ENCODE assay signal across 8 cellular contexts in the genomic region with DNA sequence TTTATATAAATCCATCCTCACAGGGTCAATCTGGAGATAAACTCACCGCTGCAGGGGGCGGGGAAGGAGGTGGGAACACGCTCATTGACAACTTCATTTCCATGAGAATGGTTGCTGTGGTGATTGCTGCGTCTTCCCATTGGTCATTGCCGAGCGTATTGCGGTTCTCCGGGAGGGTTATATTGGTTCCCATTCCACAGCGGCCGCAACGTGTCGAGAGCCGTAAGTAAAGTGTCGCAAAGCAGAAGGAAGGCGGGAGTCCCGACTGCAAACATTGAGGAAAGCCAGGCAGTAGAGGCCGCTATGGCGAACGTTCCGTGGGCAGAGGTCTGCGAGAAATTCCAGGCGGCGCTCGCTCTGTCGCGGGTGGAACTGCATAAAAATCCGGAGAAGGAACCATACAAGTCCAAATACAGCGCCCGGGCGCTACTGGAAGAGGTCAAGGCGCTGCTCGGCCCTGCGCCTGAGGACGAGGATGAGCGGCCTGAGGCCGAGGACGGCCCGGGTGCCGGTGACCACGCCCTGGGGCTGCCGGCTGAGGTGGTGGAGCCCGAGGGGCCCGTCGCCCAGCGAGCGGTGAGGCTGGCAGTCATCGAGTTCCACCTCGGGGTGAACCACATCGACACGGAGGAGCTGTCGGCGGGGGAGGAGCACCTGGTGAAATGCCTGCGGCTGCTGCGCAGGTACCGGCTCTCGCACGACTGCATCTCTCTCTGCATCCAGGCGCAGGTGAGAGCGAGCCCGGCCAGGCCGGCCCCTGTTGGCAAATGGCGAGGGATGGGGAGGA. TPM values are rescaled to one million over a fixed set of nuclear protein-coding genes. Genes with fewer than 3 reads are reported as not detected.
DNase-seq lines count a peak whose midpoint lies in the region; ATAC-seq and TF ChIP-seq lines count a peak whose summit lies in the region.

A gene with protein sequence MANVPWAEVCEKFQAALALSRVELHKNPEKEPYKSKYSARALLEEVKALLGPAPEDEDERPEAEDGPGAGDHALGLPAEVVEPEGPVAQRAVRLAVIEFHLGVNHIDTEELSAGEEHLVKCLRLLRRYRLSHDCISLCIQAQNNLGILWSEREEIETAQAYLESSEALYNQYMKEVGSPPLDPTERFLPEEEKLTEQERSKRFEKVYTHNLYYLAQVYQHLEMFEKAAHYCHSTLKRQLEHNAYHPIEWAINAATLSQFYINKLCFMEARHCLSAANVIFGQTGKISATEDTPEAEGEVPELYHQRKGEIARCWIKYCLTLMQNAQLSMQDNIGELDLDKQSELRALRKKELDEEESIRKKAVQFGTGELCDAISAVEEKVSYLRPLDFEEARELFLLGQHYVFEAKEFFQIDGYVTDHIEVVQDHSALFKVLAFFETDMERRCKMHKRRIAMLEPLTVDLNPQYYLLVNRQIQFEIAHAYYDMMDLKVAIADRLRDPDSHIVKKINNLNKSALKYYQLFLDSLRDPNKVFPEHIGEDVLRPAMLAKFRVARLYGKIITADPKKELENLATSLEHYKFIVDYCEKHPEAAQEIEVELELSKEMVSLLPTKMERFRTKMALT (plus strand): TSS at position 274 of the 787 bp plus-strand sequence. CDS start 30 bp downstream, at position 304.

- DNase-seq in HFFc6: peak; percentile 97
- DNase-seq in NAMALWA (ENCODE audit: low spot score): peak; percentile 94
- peak; percentile 98 for DNase-seq in globus pallidus (ENCODE audit: low spot score)
- DNase-seq in nucleus accumbens (lab: John Stamatoyannopoulos, UW): peak; percentile 52 to 98 (median 94)
- peak; percentile 95 to 96 for DNase-seq in suprapubic skin (ENCODE audit: low spot score in 2 of 2)

- H3K4me3 Mint-ChIP-seq in HFFc6: peak within 1 kb of the TSS; percentile 99
- peak within 1 kb of the TSS; percentile 94 for H3K4me3 Mint-ChIP-seq in activated naive CD4-positive, alpha-beta T cell treated with anti-CD3 and anti-CD28 coated beads, Interleukin-2, amount 50 U/mL, for 24 hours

- TF ChIP-seq POLR2A in suprapubic skin (IDR thresholded peaks at IDR 0.05): peak in 1 of 2 donors; percentile 39

- no peak for TF ChIP-seq EP300 in suprapubic skin (IDR thresholded peaks at IDR 0.05)

- H3K9me3 ChIP-seq in suprapubic skin: no peaks in the 10 kb centered on the region

- peaks cover 59% of the 10 kb centered on the region for H3K4me1 Mint-ChIP-seq in HFFc6 (ENCODE audit: low read depth)
- peaks cover 61% of the 10 kb centered on the region for H3K4me1 Mint-ChIP-seq in activated naive CD4-positive, alpha-beta T cell treated with anti-CD3 and anti-CD28 coated beads, Interleukin-2, amount 50 U/mL, for 24 hours

- peak; percentile 74 for TF ChIP-seq CTCF in HFFc6 (IDR thresholded peaks at IDR 0.05)
- TF ChIP-seq CTCF in suprapubic skin (IDR thresholded peaks at IDR 0.05): peak in 1 of 2 donors; percentile 47

- peak within 1 kb of the TSS; percentile 87 for H3K27ac ChIP-seq in suprapubic skin

- peaks cover 23% of the 10 kb centered on the region for H3K36me3 Mint-ChIP-seq in HFFc6 (ENCODE audit: low read depth)
- peaks cover 5% of the 10 kb centered on the region for H3K36me3 Mint-ChIP-seq in activated naive CD4-positive, alpha-beta T cell treated with anti-CD3 and anti-CD28 coated beads, Interleukin-2, amount 50 U/mL, for 24 hours

- ATAC-seq in SK-N-SH treated with all-trans-retinoic acid at 6 μM for 48 hours: peak; percentile 92

- WGBS in suprapubic skin: 0% methylated on average over 28 of the region's 62 CpGs

- H3K27me3 ChIP-seq in suprapubic skin: no peaks in the 10 kb centered on the region

- H3K4me3 ChIP-seq in GM08714 (ENCODE audit: low read length): peak within 1 kb of the TSS; percentile 73
- peak within 1 kb of the TSS; percentile 91 for H3K4me3 ChIP-seq in suprapubic skin

- H3K27ac Mint-ChIP-seq in HFFc6: peak within 1 kb of the TSS; percentile 95
- H3K27ac Mint-ChIP-seq in activated naive CD4-positive, alpha-beta T cell treated with anti-CD3 and anti-CD28 coated beads, Interleukin-2, amount 50 U/mL, for 24 hours: peak within 1 kb of the TSS; percentile 96

- peaks cover 48% of the 10 kb centered on the region for H3K4me1 ChIP-seq in suprapubic skin

- no peaks in the 10 kb centered on the region for H3K9me3 Mint-ChIP-seq in HFFc6
- no peaks in the 10 kb centered on the region for H3K9me3 Mint-ChIP-seq in activated naive CD4-positive, alpha-beta T cell treated with anti-CD3 and anti-CD28 coated beads, Interleukin-2, amount 50 U/mL, for 24 hours

- peaks cover 19% of the 10 kb centered on the region for H3K36me3 ChIP-seq in suprapubic skin

- peaks cover 5% of the 10 kb centered on the region for H3K27me3 Mint-ChIP-seq in HFFc6 (ENCODE audit: insufficient read depth)
- H3K27me3 Mint-ChIP-seq in activated naive CD4-positive, alpha-beta T cell treated with anti-CD3 and anti-CD28 coated beads, Interleukin-2, amount 50 U/mL, for 24 hours: no peaks in the 10 kb centered on the region

TF ChIP-seq in SK-N-SH treated with all-trans-retinoic acid at 6 μM for 48 hours, 23 proteins besides CTCF, POLR2A, EP300 and RAD21:
- TF ChIP-seq BACH2 (CRISPR knock-in tag; IDR thresholded peaks at IDR 0.05; ENCODE audit: borderline replicate concordance): no peak
- TF ChIP-seq, protein P1, sequence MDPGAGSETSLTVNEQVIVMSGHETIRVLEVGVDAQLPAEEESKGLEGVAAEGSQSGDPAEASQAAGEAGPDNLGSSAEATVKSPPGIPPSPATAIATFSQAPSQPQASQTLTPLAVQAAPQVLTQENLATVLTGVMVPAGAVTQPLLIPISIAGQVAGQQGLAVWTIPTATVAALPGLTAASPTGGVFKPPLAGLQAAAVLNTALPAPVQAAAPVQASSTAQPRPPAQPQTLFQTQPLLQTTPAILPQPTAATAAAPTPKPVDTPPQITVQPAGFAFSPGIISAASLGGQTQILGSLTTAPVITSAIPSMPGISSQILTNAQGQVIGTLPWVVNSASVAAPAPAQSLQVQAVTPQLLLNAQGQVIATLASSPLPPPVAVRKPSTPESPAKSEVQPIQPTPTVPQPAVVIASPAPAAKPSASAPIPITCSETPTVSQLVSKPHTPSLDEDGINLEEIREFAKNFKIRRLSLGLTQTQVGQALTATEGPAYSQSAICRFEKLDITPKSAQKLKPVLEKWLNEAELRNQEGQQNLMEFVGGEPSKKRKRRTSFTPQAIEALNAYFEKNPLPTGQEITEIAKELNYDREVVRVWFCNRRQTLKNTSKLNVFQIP (CRISPR knock-in tag; IDR thresholded peaks at IDR 0.05; ENCODE audit: borderline replicate concordance, low read depth): 0 out of 2 replicates have a peak, but pooled peaks have one; percentile 62

RNA-seq across cellular contexts. Expression of the gene that starts here (rescaled TPM):
- total RNA-seq in HFFc6 (2021; fragmentation: NEBNext Ultra II Directional; extraction: Animal tissue kit (Norgen Biotek cat#: 25700)): 10 to 100 TPM; 43.6 to 56.2 (median 51.9) TPM
- total RNA-seq in suprapubic skin: 10 to 100 TPM; 15.0 to 21.5 (median 20.8) TPM

Comparison
In these comparisons a context has a peak if more than half of its experiments do, and no peak if none do; other contexts are left out.
1. Peak in every context shown above with its lines: DNase-seq, ATAC-seq, H3K4me3 ChIP-seq and H3K27ac ChIP-seq.